Comparison of ENCODE assay signal across 24 cellular contexts in genomic region chr1:20648946-20649345, GRCh38. TPM values are rescaled to one million over a fixed set of nuclear protein-coding genes. Genes with fewer than 3 reads are reported as not detected.
DNase-seq lines count a peak whose midpoint lies in the region; ATAC-seq, FAIRE-seq and TF ChIP-seq lines count a peak whose summit lies in the region.
"Had no signal": no experiment of that assay in that cellular context is flagged by ENCODE, and none has a peak within 500 bp of the region (broad histone marks: within the 10 kb centered on the region; RNA-seq: fewer than 3 reads in every experiment).

No MANE protein-coding gene starts in this region.

- no peak overlapping the region for H3K4me3 ChIP-seq in GM12878
- H3K4me3 ChIP-seq in neuronal stem cell (ENCODE audit: low read length in 2 of 2), result no peak overlapping the region

- TF ChIP-seq POLR2A in GM12878 (IDR thresholded peaks at IDR 0.05; ENCODE audit: low read depth, low read length), result 0 out of 2 replicates have a peak, but pooled peaks have one; percentile 5
- TF ChIP-seq POLR2A in H54 (IDR thresholded peaks at IDR 0.05; ENCODE audit: low read depth, low read length), result no peak

- TF ChIP-seq RAD21 in GM12878 (IDR thresholded peaks at IDR 0.05; ENCODE audit: insufficient read depth, low read depth, low read length), result no peak

- H2BK5ac ChIP-seq in neuronal stem cell (ENCODE audit: low read length), result no peak overlapping the region

- H3K79me1 ChIP-seq in neuronal stem cell (ENCODE audit: low read depth, low read length), result no peaks in the 10 kb centered on the region

- ATAC-seq in activated naive CD8-positive, alpha-beta T cell treated with anti-CD3 and anti-CD28 coated beads, Interleukin-2, amount 50 U/mL, for 24 hours, result no peak
- no peak for ATAC-seq in GM12878
- ATAC-seq: Panc1 had no signal

- RAD21 ChIA-PET in GM12878 (lab: Charles Lee; ENCODE audit: unreplicated experiment), result no interaction called here

- FAIRE-seq in GM12878 (lab: Jason Lieb, UNC), result no peak
- no peak for FAIRE-seq in H54 (lab: Jason Lieb, UNC)
- FAIRE-seq: GM12892, GM19239 had no signal

- 94% methylated on average over 15 of the region's 15 CpGs for WGBS in GM12878 (ENCODE audit: insufficient coverage, insufficient replicate concordance, low lambda C conversion rate, missing lambda C conversion rate)
- no CpG with 5 or more reads among the region's 15 CpGs for WGBS in neuronal stem cell (ENCODE audit: extremely low coverage in 2 of 2, insufficient read length in 2 of 2, insufficient replicate concordance in 1 of 2), 2 donors

- H3K9me3 Mint-ChIP-seq in activated naive CD8-positive, alpha-beta T cell treated with anti-CD3 and anti-CD28 coated beads for 36 hours, result no peaks in the 10 kb centered on the region
- no peaks in the 10 kb centered on the region for H3K9me3 Mint-ChIP-seq in activated naive CD8-positive, alpha-beta T cell treated with anti-CD3 and anti-CD28 coated beads, Interleukin-2, amount 50 U/mL, for 24 hours

- intact Hi-C loops in GM12878 (cut with micrococcal nuclease; ENCODE audit: unreplicated experiment), result no loop called here

- no peak overlapping the region for H3K23ac ChIP-seq in neuronal stem cell (ENCODE audit: low read depth, low read length, poor library complexity)

- no peak overlapping the region for H4K8ac ChIP-seq in neuronal stem cell (ENCODE audit: low read depth, low read length)

- no peak overlapping the region for H2BK120ac ChIP-seq in neuronal stem cell (ENCODE audit: low read depth, low read length)

- H3K4me3 Mint-ChIP-seq in activated naive CD8-positive, alpha-beta T cell treated with anti-CD3 and anti-CD28 coated beads for 36 hours, result no peak overlapping the region
- H3K4me3 Mint-ChIP-seq in activated naive CD8-positive, alpha-beta T cell treated with anti-CD3 and anti-CD28 coated beads, Interleukin-2, amount 50 U/mL, for 24 hours, result no peak overlapping the region

- H3K4me1 ChIP-seq in GM12878 (ENCODE audit: control insufficient read depth, insufficient read depth, low read length) (no peaks in the 10 kb centered on the region), neuronal stem cell (ENCODE audit: control insufficient read depth in 2 of 2, insufficient read depth in 1 of 2, low read depth in 1 of 2, low read length in 2 of 2) (no peaks in the 10 kb centered on the region)

- POLR2A ChIA-PET in RWPE1 (lab: Yijun Ruan, JAX; ENCODE audit: low non-redundant PET), result no interaction called here
- POLR2A ChIA-PET in GM12878 (lab: Charles Lee), result no interaction called here

- H3K27ac Mint-ChIP-seq in activated naive CD8-positive, alpha-beta T cell treated with anti-CD3 and anti-CD28 coated beads for 36 hours, result peak overlapping the region; percentile 17
- H3K27ac Mint-ChIP-seq in activated naive CD8-positive, alpha-beta T cell treated with anti-CD3 and anti-CD28 coated beads, Interleukin-2, amount 50 U/mL, for 24 hours, result no peak overlapping the region

- H2AFZ ChIP-seq in GM12878 (ENCODE audit: control insufficient read depth, low read depth, low read length) (no peak overlapping the region), neuronal stem cell (ENCODE audit: low read length) (no peak overlapping the region)

- TF ChIP-seq EP300 in GM12878 (IDR thresholded peaks at IDR 0.05; ENCODE audit: borderline replicate concordance in 1 of 2, control insufficient read depth in 1 of 2, low read depth in 2 of 2, low read length in 2 of 2), result no peak

- H2BK12ac ChIP-seq in neuronal stem cell (ENCODE audit: low read length), result no peak overlapping the region

- H3K9ac ChIP-seq in GM12878 (ENCODE audit: control insufficient read depth, insufficient read depth, low read length), result no peak overlapping the region
- H3K9ac ChIP-seq in neuronal stem cell (ENCODE audit: low read depth, low read length, poor library complexity), result peak overlapping the region; percentile 38

- BruUV-seq in GM12878 (replicated peaks; lab: Mats Ljungman, UMichigan), result no TSS peak

- SMC1A ChIA-PET in GM12878 (lab: Charles Lee; ENCODE audit: uncharacterized antibody, unreplicated experiment), result no interaction called here

- CTCF ChIA-PET in RWPE1 (lab: Yijun Ruan, JAX), result interaction anchor here (0.7 kb wide), 1 partner anchor 436 kb away, joined by 6 read pairs; no protein-coding TSS in a partner anchor
- CTCF ChIA-PET in GM12878 (lab: Yijun Ruan, JAX), result no interaction called here

- peaks cover 8 to 23% of the 10 kb centered on the region in 2 experiments; a peak in 3 of 4 replicates for H3K36me3 ChIP-seq in GM12878 (ENCODE audit: control insufficient read depth in 2 of 2, insufficient read depth in 2 of 2, low read length in 1 of 2)
- H3K36me3 ChIP-seq in neuronal stem cell (replicated peaks in 1 of 2; ENCODE audit: control insufficient read depth in 2 of 2, insufficient read depth in 2 of 2, low read length in 2 of 2), result peaks cover 45 to 66% of the 10 kb centered on the region in 2 donors

- H3K9me3 ChIP-seq in GM12878 (replicated peaks; ENCODE audit: control insufficient read depth, insufficient read depth, low read length) (no peaks in the 10 kb centered on the region), neuronal stem cell (replicated peaks in 1 of 2; ENCODE audit: control insufficient read depth in 2 of 2, insufficient read depth in 1 of 2, low read depth in 1 of 2, low read length in 2 of 2) (no peaks in the 10 kb centered on the region)

- peaks cover 13% of the 10 kb centered on the region for H3K36me3 Mint-ChIP-seq in activated naive CD8-positive, alpha-beta T cell treated with anti-CD3 and anti-CD28 coated beads for 36 hours
- peaks cover 37% of the 10 kb centered on the region for H3K36me3 Mint-ChIP-seq in activated naive CD8-positive, alpha-beta T cell treated with anti-CD3 and anti-CD28 coated beads, Interleukin-2, amount 50 U/mL, for 24 hours (ENCODE audit: low read depth)

- H3K27ac ChIP-seq in RWPE1, result peak overlapping the region; percentile 13
- H3K27ac ChIP-seq in GM12878 (ENCODE audit: control insufficient read depth, insufficient read depth), result no peak overlapping the region
- H3K27ac ChIP-seq in neuronal stem cell (replicated peaks; ENCODE audit: low read length), result no peak overlapping the region
- H3K27ac ChIP-seq: HL-60 had no signal

- no peak overlapping the region for H2BK15ac ChIP-seq in neuronal stem cell (ENCODE audit: low read length)

- no peak for TF ChIP-seq CTCF in RWPE1 (conservative IDR thresholded peaks at IDR 0.05; ENCODE audit: low read depth)
- TF ChIP-seq CTCF in GM12878 (IDR thresholded peaks at IDR 0.05 in 2 of 3, conservative IDR thresholded peaks at IDR 0.05 in 1 of 3; ENCODE audit: control insufficient read depth in 2 of 3, extremely low read depth in 1 of 3, insufficient read depth in 1 of 3, low read depth in 3 of 3, low read length in 3 of 3), result no peak

- H3K27me3 Mint-ChIP-seq in activated naive CD8-positive, alpha-beta T cell treated with anti-CD3 and anti-CD28 coated beads for 36 hours, result no peaks in the 10 kb centered on the region
- no peaks in the 10 kb centered on the region for H3K27me3 Mint-ChIP-seq in activated naive CD8-positive, alpha-beta T cell treated with anti-CD3 and anti-CD28 coated beads, Interleukin-2, amount 50 U/mL, for 24 hours

- H3K4ac ChIP-seq in neuronal stem cell (ENCODE audit: low read length), result no peak overlapping the region

- no peak overlapping the region for H3K4me2 ChIP-seq in GM12878 (ENCODE audit: control insufficient read depth, insufficient read depth)
- H3K4me2 ChIP-seq in neuronal stem cell (ENCODE audit: insufficient read depth, low read length, poor library complexity, severe bottlenecking), result no peak overlapping the region

- H2AK5ac ChIP-seq in neuronal stem cell (ENCODE audit: low read depth, low read length), result no peak overlapping the region

- no peak overlapping the region for H3K18ac ChIP-seq in neuronal stem cell (ENCODE audit: low read length)

- H4K20me1 ChIP-seq in GM12878 (ENCODE audit: control insufficient read depth, insufficient read depth), result no peaks in the 10 kb centered on the region

- H3K4me1 Mint-ChIP-seq in activated naive CD8-positive, alpha-beta T cell treated with anti-CD3 and anti-CD28 coated beads for 36 hours, result no peaks in the 10 kb centered on the region
- H3K4me1 Mint-ChIP-seq in activated naive CD8-positive, alpha-beta T cell treated with anti-CD3 and anti-CD28 coated beads, Interleukin-2, amount 50 U/mL, for 24 hours, result no peaks in the 10 kb centered on the region

- DNase-seq in activated naive CD8-positive, alpha-beta T cell treated with anti-CD3 and anti-CD28 coated beads for 36 hours, result no peak
- no peak for DNase-seq in activated naive CD8-positive, alpha-beta T cell treated with anti-CD3 and anti-CD28 coated beads, Interleukin-2, amount 50 U/mL, for 24 hours
- DNase-seq in RWPE1 (ENCODE audit: low spot score) (no peak), GM12878 (ENCODE audit: low read depth, low spot score) (no peak), neuronal stem cell (ENCODE audit: low spot score) (no peak), NOMO-1 treated with dmso at 0.1 percent for 144 hours (lab: John Stamatoyannopoulos, UW; ENCODE audit: unreplicated experiment) (no peak), NCI-H69 (lab: John Stamatoyannopoulos, UW) (no peak), H54 (ENCODE audit: insufficient read length, low spot score) (no peak)
- DNase-seq: Calu3, DMS79 treated with DMSO at 0.1 percent for 48 hours, GF-D8, H7, Kasumi-1, MV-4-11, NCI-H1105, NCI-H146, NCI-H2029 treated with DMSO at 0.1 percent for 48 hours, NCI-H446 treated with DMSO at 0.1 percent for 48 hours, NCI-H526, SHP77 treated with DMSO at 0.1 percent for 48 hours had no signal

- no peaks in the 10 kb centered on the region for H3K79me2 ChIP-seq in GM12878 (ENCODE audit: control insufficient read depth, insufficient read depth, low read length)

- in situ Hi-C loops in GM12878 (cut with MboI), result no loop called here

- H3K27me3 ChIP-seq in GM12878 (replicated peaks in 1 of 2; ENCODE audit: control insufficient read depth in 2 of 2, insufficient read depth in 2 of 2, low read length in 1 of 2) (no peaks in the 10 kb centered on the region), neuronal stem cell (ENCODE audit: control insufficient read depth in 3 of 3, insufficient read depth in 3 of 3, low read depth in 1 of 3, low read length in 3 of 3) (no peaks in the 10 kb centered on the region)

- H3K14ac ChIP-seq in neuronal stem cell (ENCODE audit: low read length), result no peak overlapping the region

- no peak overlapping the region for H4K91ac ChIP-seq in neuronal stem cell (ENCODE audit: low read depth, low read length, poor library complexity)

RNA-seq across cellular contexts. Expression of gene DDOST, which starts 12.2 kb away (rescaled TPM):
- total RNA-seq in activated naive CD8-positive, alpha-beta T cell treated with anti-CD3 and anti-CD28 coated beads for 36 hours, result 100 to 1,000 TPM; 156 to 164 TPM
- total RNA-seq in GM12878 (2013; cell fraction: nucleolus; rRNA removed), result 119 and 129 TPM in 2 replicates
- 245 and 248 TPM in 2 replicates for total RNA-seq in GM12878 (2014; rRNA removed)
- total RNA-seq in GM12878 (2014; rRNA removed; fragmentation: Illumina TruSeq; extraction: Trizol), result 148 and 159 TPM in 2 replicates
- 175 and 194 TPM in 2 replicates for total RNA-seq in GM12878 (2021)
- polyA plus RNA-seq in GM12878 (2011; ENCODE audit: low read depth), result 134 TPM
- 146 and 220 TPM in 2 replicates for polyA plus RNA-seq in GM12878 (2011; rRNA removed)
- 251 and 279 TPM in 2 replicates for polyA plus RNA-seq in GM12878 (2011; cell fraction: cytosol; rRNA removed)
- 64.5 and 72.8 TPM in 2 replicates for polyA plus RNA-seq in GM12878 (2011; cell fraction: nucleus; rRNA removed)
- polyA plus RNA-seq in GM12878 (2012), result 161 and 169 TPM in 2 replicates
- polyA plus RNA-seq in GM12878 (2014; fragmentation: Illumina TruSeq; extraction: Trizol), result 148 and 196 TPM in 2 replicates
- polyA plus RNA-seq in GM12878 (2014; fragmentation: Nextera tagmentation; extraction: Ambion mirVana), result 100 to 1,000 TPM; 100 to 159 TPM
- 206 and 220 TPM in 2 replicates for polyA plus RNA-seq in GM12878 (2014; rRNA removed)
- polyA plus RNA-seq in GM12878 (2016; fragmentation: Nextera tagmentation; extraction: Ambion mirVana), result 100 to 1,000 TPM; 272 to 274 TPM
- 187 and 259 TPM in 2 replicates for polyA minus RNA-seq in GM12878 (2011; rRNA and poly(A)+ RNA removed)
- polyA minus RNA-seq in GM12878 (2011; cell fraction: cytosol; rRNA and poly(A)+ RNA removed), result 60.7 and 64.7 TPM in 2 replicates
- 35.1 and 53.9 TPM in 2 replicates for polyA minus RNA-seq in GM12878 (2011; cell fraction: nucleus; rRNA and poly(A)+ RNA removed)
- polyA plus RNA-seq in neuronal stem cell (2013, experiment 1 of 2), result 115 TPM
- polyA plus RNA-seq in neuronal stem cell (2013, experiment 2 of 2), result 115 TPM

RNA-seq across cellular contexts. Expression of gene PINK1, which starts 15.7 kb away (rescaled TPM):
- total RNA-seq in activated naive CD8-positive, alpha-beta T cell treated with anti-CD3 and anti-CD28 coated beads for 36 hours, result 1 to 10 TPM; 1.9 to 2.1 TPM
- 1.3 and 1.4 TPM in 2 replicates for total RNA-seq in GM12878 (2013; cell fraction: nucleolus; rRNA removed)
- 2.3 and 2.8 TPM in 2 replicates for total RNA-seq in GM12878 (2014; rRNA removed)
- 1.2 TPM in 2 replicates for total RNA-seq in GM12878 (2014; rRNA removed; fragmentation: Illumina TruSeq; extraction: Trizol)
- total RNA-seq in GM12878 (2021), result 2.4 and 2.5 TPM in 2 replicates
- polyA plus RNA-seq in GM12878 (2011; ENCODE audit: low read depth), result 1.6 TPM
- polyA plus RNA-seq in GM12878 (2011; rRNA removed), result 1.4 and 1.9 TPM in 2 replicates
- polyA plus RNA-seq in GM12878 (2011; cell fraction: cytosol; rRNA removed), result 2.2 and 2.8 TPM in 2 replicates
- polyA plus RNA-seq in GM12878 (2011; cell fraction: nucleus; rRNA removed), result 1.7 and 1.8 TPM in 2 replicates
- 1.1 and 2.1 TPM in 2 replicates for polyA plus RNA-seq in GM12878 (2012)
- polyA plus RNA-seq in GM12878 (2014; fragmentation: Illumina TruSeq; extraction: Trizol), result 1.4 TPM in 2 replicates
- under 1 TPM in 1 of 2 experiments, not detected in 1; 0.42 TPM for polyA plus RNA-seq in GM12878 (2014; fragmentation: Nextera tagmentation; extraction: Ambion mirVana)
- 1.9 and 2.2 TPM in 2 replicates for polyA plus RNA-seq in GM12878 (2014; rRNA removed)
- 1 to 10 TPM; 1.6 to 4.4 TPM for polyA plus RNA-seq in GM12878 (2016; fragmentation: Nextera tagmentation; extraction: Ambion mirVana)
- polyA minus RNA-seq in GM12878 (2011; rRNA and poly(A)+ RNA removed), result 1.5 and 1.9 TPM in 2 replicates
- 0.62 and 1.1 TPM in 2 replicates for polyA minus RNA-seq in GM12878 (2011; cell fraction: cytosol; rRNA and poly(A)+ RNA removed)
- 0.36 and 0.96 TPM in 2 replicates for polyA minus RNA-seq in GM12878 (2011; cell fraction: nucleus; rRNA and poly(A)+ RNA removed)
- polyA plus RNA-seq in neuronal stem cell (2013, experiment 1 of 2), result 22.0 TPM
- 19.8 TPM for polyA plus RNA-seq in neuronal stem cell (2013, experiment 2 of 2)
